Comparison of ENCODE assay signal across 8 cellular contexts in genomic region chr5:77844408-77845272, GRCh38.
DNase-seq lines count a peak whose midpoint lies in the region; ATAC-seq and TF ChIP-seq lines count a peak whose summit lies in the region.

No MANE protein-coding gene starts in this region.

- peak; percentile 39 for DNase-seq in GM10248 (ENCODE audit: extremely low spot score)
- DNase-seq in activated T-helper 1 cell treated with anti-CD3 and anti-CD28 coated beads, Interleukin-12 subunit alpha, Interleukin-12 subunit beta, Interleukin-2, Interleukin-4 antibody, amounts not matched to agents 30 ng/mL and 10 ng/mL and 1 ng/mL, durations not matched to agents 14 hours and 24 hours and 36 hours (ENCODE audit: low spot score) = no peak
- no peak for DNase-seq in left ventricle myocardium inferior
- DNase-seq in sigmoid colon = no peak
- DNase-seq in HEK293T (ENCODE audit: extremely low spot score) = no peak
- no peak for DNase-seq in GDM1 (lab: John Stamatoyannopoulos, UW)
- no peak for DNase-seq in RPMI8226

- H3K9me3 Mint-ChIP-seq in activated T-helper 1 cell treated with anti-CD3 and anti-CD28 coated beads, Interleukin-12 subunit alpha, Interleukin-12 subunit beta, Interleukin-2, Interleukin-4 antibody, amounts not matched to agents 30 ng/mL and 10 ng/mL and 1 ng/mL, durations not matched to agents 14 hours and 24 hours and 36 hours = no peaks in the 10 kb centered on the region

- intact Hi-C loops in activated T-helper 1 cell treated with anti-CD3 and anti-CD28 coated beads, Interleukin-12 subunit alpha, Interleukin-12 subunit beta, Interleukin-2, Interleukin-4 antibody, amounts not matched to agents 30 ng/mL and 10 ng/mL and 1 ng/mL, durations not matched to agents 14 hours and 24 hours and 36 hours (cut with micrococcal nuclease) = loop anchor here (2.0 to 5.0 kb wide), 3 partner anchors 128 to 207 kb away; partner anchors contain the start of gene OTP
- intact Hi-C loops in left ventricle myocardium inferior (cut with micrococcal nuclease) (no loop called here), sigmoid colon (cut with DNase I) (no loop called here)

- H3K4me1 ChIP-seq in left ventricle myocardium inferior = peaks cover 13% of the 10 kb centered on the region
- H3K4me1 ChIP-seq in sigmoid colon = peaks cover 0 to 14% (median 5%) of the 10 kb centered on the region in 4 donors

- POLR2A ChIA-PET in GM10248 (lab: Yijun Ruan, JAX) = no interaction called here
- POLR2A ChIA-PET in HEK293T (lab: Yijun Ruan, JAX) = no interaction called here

- peaks cover 9% of the 10 kb centered on the region for H3K4me1 Mint-ChIP-seq in activated T-helper 1 cell treated with anti-CD3 and anti-CD28 coated beads, Interleukin-12 subunit alpha, Interleukin-12 subunit beta, Interleukin-2, Interleukin-4 antibody, amounts not matched to agents 30 ng/mL and 10 ng/mL and 1 ng/mL, durations not matched to agents 14 hours and 24 hours and 36 hours (ENCODE audit: low read depth)

- TF ChIP-seq CTCF in GM10248 (IDR thresholded peaks at IDR 0.05; ENCODE audit: control extremely low read depth, extremely low read depth, low read depth, missing control alignments) (peak; percentile 16), left ventricle myocardium inferior (IDR thresholded peaks at IDR 0.05; ENCODE audit: borderline replicate concordance) (peak; percentile 42), sigmoid colon (IDR thresholded peaks at IDR 0.05) (peak in 1 of 4 experiments; percentile 42)

- H3K27me3 Mint-ChIP-seq in activated T-helper 1 cell treated with anti-CD3 and anti-CD28 coated beads, Interleukin-12 subunit alpha, Interleukin-12 subunit beta, Interleukin-2, Interleukin-4 antibody, amounts not matched to agents 30 ng/mL and 10 ng/mL and 1 ng/mL, durations not matched to agents 14 hours and 24 hours and 36 hours (ENCODE audit: insufficient read depth) = peaks cover 71% of the 10 kb centered on the region

- ATAC-seq in GM19467 (IDR thresholded peaks at IDR 0.05; ENCODE audit: unreplicated experiment) = no peak

- H3K4me3 ChIP-seq in left ventricle myocardium inferior (peak overlapping the region; percentile 68), sigmoid colon (peak overlapping the region; percentile 32 to 65 (median 48))

- no peak overlapping the region for H3K27ac Mint-ChIP-seq in activated T-helper 1 cell treated with anti-CD3 and anti-CD28 coated beads, Interleukin-12 subunit alpha, Interleukin-12 subunit beta, Interleukin-2, Interleukin-4 antibody, amounts not matched to agents 30 ng/mL and 10 ng/mL and 1 ng/mL, durations not matched to agents 14 hours and 24 hours and 36 hours

- 7% methylated on average over 58 of the region's 58 CpGs for WGBS in sigmoid colon, 2 donors

- no peak for TF ChIP-seq POLR2A in sigmoid colon (IDR thresholded peaks at IDR 0.05)

- H3K9me3 ChIP-seq in left ventricle myocardium inferior (replicated peaks) (no peaks in the 10 kb centered on the region), sigmoid colon (no peaks in the 10 kb centered on the region)

- H3K27me3 ChIP-seq in left ventricle myocardium inferior (ENCODE audit: low read depth) = peaks cover 30% of the 10 kb centered on the region
- H3K27me3 ChIP-seq in sigmoid colon = no peaks in the 10 kb centered on the region

- H3K36me3 ChIP-seq in left ventricle myocardium inferior (no peaks in the 10 kb centered on the region), sigmoid colon (no peaks in the 10 kb centered on the region)

- no peak overlapping the region for H3K27ac ChIP-seq in left ventricle myocardium inferior (replicated peaks)
- peak overlapping the region in 2 of 4 donors; percentile 31 to 55 for H3K27ac ChIP-seq in sigmoid colon

- CTCF ChIA-PET in GM10248 (lab: Yijun Ruan, JAX) (no interaction called here), HEK293T (lab: Yijun Ruan, JAX) (interaction anchor here (0.6 to 0.7 kb wide), 3 partner anchors 10 to 242 kb away, joined by 4 to 5 read pairs (median 4); no protein-coding TSS in a partner anchor)

- no peaks in the 10 kb centered on the region for H3K36me3 Mint-ChIP-seq in activated T-helper 1 cell treated with anti-CD3 and anti-CD28 coated beads, Interleukin-12 subunit alpha, Interleukin-12 subunit beta, Interleukin-2, Interleukin-4 antibody, amounts not matched to agents 30 ng/mL and 10 ng/mL and 1 ng/mL, durations not matched to agents 14 hours and 24 hours and 36 hours (ENCODE audit: low read depth)

- H3K4me3 Mint-ChIP-seq in activated T-helper 1 cell treated with anti-CD3 and anti-CD28 coated beads, Interleukin-12 subunit alpha, Interleukin-12 subunit beta, Interleukin-2, Interleukin-4 antibody, amounts not matched to agents 30 ng/mL and 10 ng/mL and 1 ng/mL, durations not matched to agents 14 hours and 24 hours and 36 hours = peak overlapping the region; percentile 53

- TF ChIP-seq EP300 in sigmoid colon (IDR thresholded peaks at IDR 0.05) = no peak

TF ChIP-seq in HEK293T, 16 proteins besides CTCF, POLR2A, EP300 and RAD21:
- TF ChIP-seq LEF1 (IDR thresholded peaks at IDR 0.05; ENCODE audit: borderline replicate concordance) = no peak
- no peak for TF ChIP-seq BHLHE40 (IDR thresholded peaks at IDR 0.05; ENCODE audit: borderline replicate concordance)
- TF ChIP-seq SUZ12 (IDR thresholded peaks at IDR 0.05) = no peak
- no peak for TF ChIP-seq FOXM1 (IDR thresholded peaks at IDR 0.05; ENCODE audit: borderline replicate concordance)
- TF ChIP-seq TARDBP (IDR thresholded peaks at IDR 0.05) = no peak
- TF ChIP-seq FOXA1 (IDR thresholded peaks at IDR 0.05) = no peak
- TF ChIP-seq NFRKB (IDR thresholded peaks at IDR 0.05) = no peak
- TF ChIP-seq HDGF (IDR thresholded peaks at IDR 0.05; ENCODE audit: borderline replicate concordance) = no peak
- no peak for TF ChIP-seq ELF4 (IDR thresholded peaks at IDR 0.05)
- TF ChIP-seq ARNT (IDR thresholded peaks at IDR 0.05) = no peak
- no peak for TF ChIP-seq ZNF384 (IDR thresholded peaks at IDR 0.05)
- no peak for TF ChIP-seq PKNOX1 (IDR thresholded peaks at IDR 0.05)
- no peak for TF ChIP-seq FOXK2 (IDR thresholded peaks at IDR 0.05)
